ENCODE assay signal across 2 cellular contexts in genomic region chr6:113475392-113475791, GRCh38.
TF ChIP-seq lines count a peak whose summit lies in the region.

No MANE protein-coding gene starts in this region.

TF ChIP-seq in IMR-90, 13 proteins besides CTCF, POLR2A, EP300 and RAD21 (continued from another document):
- TF ChIP-seq SMC3 (IDR thresholded peaks at IDR 0.05; ENCODE audit: low read depth, low read length) = no peak
- TF ChIP-seq MXI1 (IDR thresholded peaks at IDR 0.05; ENCODE audit: borderline replicate concordance, low read depth, low read length) = no peak
- no peak for TF ChIP-seq MAFK (IDR thresholded peaks at IDR 0.05; ENCODE audit: low read depth, low read length)
- TF ChIP-seq NFE2L2 (IDR thresholded peaks at IDR 0.05; ENCODE audit: low read depth, low read length) = no peak
- no peak for TF ChIP-seq RCOR1 (IDR thresholded peaks at IDR 0.05; ENCODE audit: insufficient replicate concordance, low read length)
- no peak for TF ChIP-seq CEBPB (IDR thresholded peaks at IDR 0.05; ENCODE audit: low read depth, low read length)

TF ChIP-seq in SK-N-SH, 30 proteins besides CTCF, POLR2A, EP300 and RAD21 (continued from another document):
- no peak for TF ChIP-seq ZBTB33 (IDR thresholded peaks at IDR 0.05; ENCODE audit: borderline replicate concordance, low read depth)
- no peak for TF ChIP-seq TEAD4 (IDR thresholded peaks at IDR 0.05; ENCODE audit: borderline replicate concordance, insufficient read depth)
- TF ChIP-seq REST (IDR thresholded peaks at IDR 0.05; ENCODE audit: low read depth, low read length) = no peak
- no peak for TF ChIP-seq MEF2A (IDR thresholded peaks at IDR 0.05; ENCODE audit: borderline replicate concordance, low read depth)
- TF ChIP-seq PBX3 (IDR thresholded peaks at IDR 0.05) = no peak
- no peak for TF ChIP-seq MXI1 (IDR thresholded peaks at IDR 0.05; ENCODE audit: low read depth, low read length)
- no peak for TF ChIP-seq EZH2phosphoT487 (IDR thresholded peaks at IDR 0.05; ENCODE audit: borderline replicate concordance, low read depth)
- TF ChIP-seq SMC3 (IDR thresholded peaks at IDR 0.05; ENCODE audit: low read depth, low read length) = no peak
- TF ChIP-seq SIN3A (IDR thresholded peaks at IDR 0.05; ENCODE audit: borderline replicate concordance, low read depth, low read length) = no peak
- TF ChIP-seq YY1 (IDR thresholded peaks at IDR 0.05; ENCODE audit: low read depth) = no peak
- no peak for TF ChIP-seq TAF1 (IDR thresholded peaks at IDR 0.05; ENCODE audit: borderline replicate concordance, low read depth, low read length)
- TF ChIP-seq NFIC (IDR thresholded peaks at IDR 0.05; ENCODE audit: borderline replicate concordance) = no peak
- TF ChIP-seq ELF1 (IDR thresholded peaks at IDR 0.05) = no peak
- TF ChIP-seq USF2 (IDR thresholded peaks at IDR 0.05; ENCODE audit: borderline replicate concordance, low read depth, low read length) = no peak
- TF ChIP-seq GATA2 (CRISPR knock-in tag; IDR thresholded peaks at IDR 0.05) = no peak
- TF ChIP-seq FOXM1 (IDR thresholded peaks at IDR 0.05; ENCODE audit: low read depth) = no peak
